ENCODE assay signal across 8 cellular contexts in the genomic region with DNA sequence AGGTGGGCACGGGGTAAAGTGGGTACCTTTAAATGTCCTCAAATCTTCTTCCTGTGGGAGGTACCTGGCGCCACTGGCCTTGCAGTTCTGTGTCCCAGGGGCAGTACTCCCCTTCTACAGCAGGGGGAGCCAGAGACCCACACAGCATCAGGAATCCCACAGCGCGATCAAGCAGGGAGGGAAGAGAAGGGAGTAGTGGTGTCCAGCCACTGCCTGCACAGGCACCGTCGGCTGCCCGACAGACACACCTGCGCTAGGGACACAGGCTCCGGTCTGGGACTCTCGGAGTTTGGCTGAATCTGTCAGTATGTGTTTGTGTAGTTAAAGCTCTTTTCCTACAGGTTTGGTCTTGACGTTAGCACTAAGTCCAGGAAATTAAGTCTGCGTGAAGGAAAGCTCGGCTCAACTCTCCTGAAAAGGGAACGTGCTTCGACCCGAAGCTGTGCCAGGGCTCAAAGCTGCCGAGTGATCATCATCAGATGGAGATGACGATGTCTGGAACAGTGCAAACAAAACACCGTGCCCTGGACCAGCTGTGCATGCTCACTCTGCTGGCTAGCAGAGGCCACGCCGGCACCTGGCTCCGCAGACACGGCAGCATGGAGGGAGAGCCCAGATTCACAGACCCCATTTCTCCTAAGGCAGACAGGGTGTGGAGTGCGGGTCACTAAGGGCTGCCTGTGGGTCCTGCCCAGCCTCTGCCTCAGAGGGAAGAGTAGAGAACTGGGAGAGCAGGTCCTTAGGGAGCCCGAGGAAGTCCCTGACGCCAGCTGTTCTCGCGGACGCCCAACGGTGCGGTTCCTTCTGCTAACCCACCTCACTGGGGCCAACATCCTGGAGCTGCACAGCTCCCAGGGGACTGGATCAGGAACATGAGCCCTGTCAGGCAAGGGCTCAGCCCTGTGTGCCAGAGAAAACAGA. TPM values are rescaled to one million over a fixed set of nuclear protein-coding genes. Genes with fewer than 3 reads are reported as not detected.
A peak's percentile ranks its signal among the peaks of the same experiment; 100 is the strongest.
DNase-seq lines count a peak whose midpoint lies in the region; ATAC-seq and TF ChIP-seq lines count a peak whose summit lies in the region.

No MANE protein-coding gene starts in this region.

- DNase-seq in Caki2 (ENCODE audit: low read depth) (peak; percentile 86), HFF-Myc (ENCODE audit: extremely low read depth, low read depth) (peak; percentile 66), NCI-H2227 treated with DMSO at 0.1 percent for 48 hours (lab: John Stamatoyannopoulos, UW) (peak; percentile 81), cerebellum (ENCODE audit: low spot score) (peak; percentile 92), kidney tubule cell (ENCODE audit: low spot score) (peak; percentile 86)
- DNase-seq in activated CD4-positive, alpha-beta T cell treated with anti-CD3 and anti-CD28 coated beads for 1 hour: peak; percentile 66
- DNase-seq in stimulated activated CD4-positive, alpha-beta T cell treated with anti-CD3 and anti-CD28 coated beads, Interleukin-1b, Interleukin-23, amount 100 ng/mL, for 1 hour (ENCODE audit: low read depth in 2 of 2): peak; percentile 59 to 72

- H3K4me3 ChIP-seq in HFF-Myc (replicated peaks; ENCODE audit: low read depth, low read length): no peak overlapping the region

- in situ Hi-C loops in Caki2 (cut with HindIII; ENCODE audit: low pct_unique_long_range_greater_than_20kb, low sequenced_read_pairs): no loop called here

- no peak for ATAC-seq in GM21360 (IDR thresholded peaks at IDR 0.05; ENCODE audit: unreplicated experiment)

- TF ChIP-seq CTCF in HFF-Myc (IDR thresholded peaks at IDR 0.05; ENCODE audit: low read depth, low read length, missing control alignments): peak; percentile 99

RNA-seq across cellular contexts. Expression of gene BID, which starts 56.0 kb away (rescaled TPM):
- 167 and 198 TPM in 2 replicates for total RNA-seq in Caki2 (2014; rRNA removed; shearing (Covaris generic); ENCODE audit: low replicate concordance)
- 19.2 TPM for total RNA-seq in cerebellum
